Comparison of ENCODE assay signal across 19 cellular contexts in genomic region chr7:54947266-54947665, GRCh38.
"Had no signal": no experiment of that assay in that cellular context is flagged by ENCODE, and none has a peak within 500 bp of the region (broad histone marks: within the 10 kb centered on the region; RNA-seq: fewer than 3 reads in every experiment).

No MANE protein-coding gene starts in this region.

- H2AFZ ChIP-seq: parathyroid adenoma had no signal

- H3K27ac ChIP-seq: colonic mucosa, neutrophil, parathyroid adenoma, right lobe of liver, thyroid gland had no signal

- H3K79me2 ChIP-seq: parathyroid adenoma had no signal

- H3K27me3 ChIP-seq: colonic mucosa, neutrophil, right lobe of liver, thyroid gland had no signal

- H3K9ac ChIP-seq: parathyroid adenoma had no signal

- H3K4me3 ChIP-seq: colonic mucosa, lung, mucosa of descending colon, right lobe of liver, thyroid gland had no signal

- DNase-seq: colonic mucosa; effector CD8-positive, alpha-beta T cell; erythroblast; foreskin melanocyte; hypothalamus; immature natural killer cell; islet precursor cell; mesenchymal stem cell; naive B cell; right lobe of liver; stimulated activated CD4-positive, alpha-beta T cell treated with anti-CD3 and anti-CD28 coated beads, Interleukin-15, amount 100 ng/mL, for 24 hours; stimulated activated CD4-positive, alpha-beta T cell treated with anti-CD3 and anti-CD28 coated beads, Interleukin-2, amount 100 ng/mL, for 48 hours; stimulated activated naive B cell treated with anti-CD40 and anti-IgM and Interleukin-4, amounts not matched to agents 10 μg/mL and 1 μg/mL and 100 μg/mL, for 72 hours; thyroid gland had no signal

- H3K4me1 ChIP-seq: colonic mucosa, parathyroid adenoma had no signal

- ATAC-seq: natural killer cell treated with Interleukin-12 subunit alpha and Interleukin-12 subunit beta and Interleukin-15 and Interleukin-18, amount 100 ng/mL, for 72 hours; right lobe of liver; stimulated activated naive B cell treated with anti-CD40 and anti-IgM and Interleukin-4, amounts not matched to agents 10 μg/mL and 1 μg/mL and 100 μg/mL, for 72 hours had no signal

- H3K9me3 ChIP-seq: colonic mucosa, mucosa of descending colon, neutrophil, right lobe of liver, thyroid gland had no signal

- H3K36me3 ChIP-seq: colonic mucosa, neutrophil, right lobe of liver, thyroid gland had no signal
